ENCODE assay signal across 8 cellular contexts in the genomic region with DNA sequence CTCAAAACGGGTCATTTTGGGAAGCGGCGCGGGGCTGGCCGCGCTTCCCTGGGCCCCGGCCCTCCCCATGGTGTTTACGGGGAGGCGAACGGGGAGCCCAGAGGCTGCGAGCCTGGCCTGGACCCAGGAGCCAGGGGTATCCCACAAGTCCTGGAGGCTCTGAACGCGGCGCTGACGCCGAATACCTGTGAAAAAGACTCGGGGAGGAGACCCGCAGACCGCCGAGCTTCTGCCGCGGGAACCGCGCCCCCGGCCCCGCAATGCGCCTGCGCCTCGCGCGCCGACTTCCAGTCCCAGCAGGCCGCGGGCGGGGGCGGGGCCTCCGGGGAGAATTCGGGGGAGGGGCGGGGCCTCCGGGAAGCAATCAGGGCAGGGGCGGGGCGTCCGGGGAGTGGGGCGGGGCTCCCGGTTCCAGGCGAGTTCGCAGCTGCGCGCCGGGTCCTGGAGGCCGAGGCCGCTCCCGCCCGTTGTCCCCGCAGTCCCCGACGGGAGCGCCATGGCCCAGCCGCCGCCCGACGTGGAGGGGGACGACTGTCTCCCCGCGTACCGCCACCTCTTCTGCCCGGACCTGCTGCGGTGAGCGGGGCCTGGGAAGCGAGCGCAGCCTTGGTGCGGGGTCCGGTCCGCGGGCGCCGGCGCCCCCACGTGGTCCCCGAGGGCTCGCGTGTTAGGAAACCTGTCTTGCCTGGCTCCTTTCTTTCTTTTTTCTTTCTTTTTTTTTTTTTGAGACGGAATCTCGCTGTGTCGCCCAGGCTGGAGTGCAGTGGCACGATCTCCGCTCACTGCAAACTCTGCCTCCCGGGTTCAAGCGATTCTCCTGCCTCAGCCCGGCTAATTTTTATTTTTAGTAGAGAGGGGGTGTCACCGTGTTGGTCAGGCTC. TPM values are rescaled to one million over a fixed set of nuclear protein-coding genes. Genes with fewer than 3 reads are reported as not detected.
DNase-seq lines count a peak whose midpoint lies in the region; ATAC-seq, FAIRE-seq and TF ChIP-seq lines count a peak whose summit lies in the region.

A gene with protein sequence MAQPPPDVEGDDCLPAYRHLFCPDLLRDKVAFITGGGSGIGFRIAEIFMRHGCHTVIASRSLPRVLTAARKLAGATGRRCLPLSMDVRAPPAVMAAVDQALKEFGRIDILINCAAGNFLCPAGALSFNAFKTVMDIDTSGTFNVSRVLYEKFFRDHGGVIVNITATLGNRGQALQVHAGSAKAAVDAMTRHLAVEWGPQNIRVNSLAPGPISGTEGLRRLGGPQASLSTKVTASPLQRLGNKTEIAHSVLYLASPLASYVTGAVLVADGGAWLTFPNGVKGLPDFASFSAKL (plus strand): TSS at position 418 of the 881 bp plus-strand sequence. CDS start 79 bp downstream, at position 497.

- H3K4me3 Mint-ChIP-seq in central memory CD8-positive, alpha-beta T cell = peak within 1 kb of the TSS; percentile 82

- peaks cover 0 to 7% of the 10 kb centered on the region in 2 donors for H3K4me1 ChIP-seq in kidney (ENCODE audit: control insufficient read depth in 1 of 2, insufficient read depth in 1 of 2, low read depth in 1 of 2, low read length in 2 of 2)

- FAIRE-seq in GM18507 (lab: Jason Lieb, UNC) = peak; percentile 69
- FAIRE-seq in kidney (lab: Jason Lieb, UNC) = no peak

- H3K27ac Mint-ChIP-seq in central memory CD8-positive, alpha-beta T cell (ENCODE audit: low read depth) = peak within 1 kb of the TSS; percentile 88

- peak within 1 kb of the TSS; percentile 53 to 71 for H3K4me3 ChIP-seq in kidney (ENCODE audit: low read length in 2 of 2)

- peak within 1 kb of the TSS; percentile 83 to 94 for H3K27ac ChIP-seq in kidney (ENCODE audit: low read depth in 2 of 2, low read length in 2 of 2)

- H3K9ac ChIP-seq in kidney (ENCODE audit: low read length in 2 of 2) = peak within 1 kb of the TSS; percentile 15 to 61

- intact Hi-C loops in kidney (cut with DNase I) = no loop called here

- DNase-seq in 8988T (peak; percentile 93), GM18507 (ENCODE audit: extremely low spot score, insufficient read length, low read depth) (peak; percentile 99), NCI-H2196 (lab: John Stamatoyannopoulos, UW; ENCODE audit: unreplicated experiment) (peak; percentile 92), kidney (peak; percentile 98)
- peak; percentile 89 to 91 for DNase-seq in central memory CD8-positive, alpha-beta T cell (ENCODE audit: low spot score in 2 of 2)
- DNase-seq in stimulated activated CD4-positive, alpha-beta T cell treated with anti-CD3 and anti-CD28 coated beads, Interleukin-15, amount 100 ng/mL, for 1 hour (ENCODE audit: low read depth in 1 of 2, low spot score in 1 of 2) = peak; percentile 98 to 100

- H3K27me3 Mint-ChIP-seq in central memory CD8-positive, alpha-beta T cell = no peaks in the 10 kb centered on the region

- peak; percentile 64 for ATAC-seq in HG03045 (IDR thresholded peaks at IDR 0.05; ENCODE audit: unreplicated experiment)
- ATAC-seq in activated CD4-positive, CD25-positive, alpha-beta regulatory T cell treated with anti-CD3 and anti-CD28 coated beads, Interleukin-2, amount 50 U/mL, for 24 hours = peak; percentile 82 to 85
- ATAC-seq in central memory CD8-positive, alpha-beta T cell (replicated peaks; ENCODE audit: extremely low read depth, poor library complexity, severe bottlenecking) = peak; percentile 74

- H3K4me1 Mint-ChIP-seq in central memory CD8-positive, alpha-beta T cell = peaks cover 15% of the 10 kb centered on the region

- H3K9me3 Mint-ChIP-seq in central memory CD8-positive, alpha-beta T cell = no peaks in the 10 kb centered on the region

- TF ChIP-seq CTCF in kidney (IDR thresholded peaks at IDR 0.05; ENCODE audit: borderline replicate concordance, extremely low read depth, insufficient read depth) = no peak

- no peaks in the 10 kb centered on the region for H3K9me3 ChIP-seq in kidney (ENCODE audit: control insufficient read depth in 1 of 2, low read length in 2 of 2)

- H3K36me3 ChIP-seq in kidney (ENCODE audit: control insufficient read depth in 1 of 2, insufficient read depth in 2 of 2, low read length in 2 of 2) = no peaks in the 10 kb centered on the region

- peaks cover 8% of the 10 kb centered on the region for H3K36me3 Mint-ChIP-seq in central memory CD8-positive, alpha-beta T cell (ENCODE audit: insufficient read depth)

RNA-seq across cellular contexts. Expression of the gene that starts here (rescaled TPM):
- total RNA-seq in kidney = 23.8 TPM
- polyA plus RNA-seq in kidney (ENCODE audit: insufficient read depth, low read depth, low replicate concordance) = 58.9 TPM

Comparison
In these comparisons a context has a peak if more than half of its experiments do, and no peak if none do; other contexts are left out.
1. Peak in every context shown above with its lines: DNase-seq, ATAC-seq, H3K4me3 ChIP-seq and H3K27ac ChIP-seq.